ENCODE assay signal across 1 cellular context in genomic region chr1:1066403-1067283, GRCh38.
TF ChIP-seq lines count a peak whose summit lies in the region.

No MANE protein-coding gene starts in this region.

TF ChIP-seq in K562, 482 proteins besides CTCF, POLR2A, EP300 and RAD21 (continued from another document):
- TF ChIP-seq RERE (CRISPR knock-in tag; IDR thresholded peaks at IDR 0.05; ENCODE audit: borderline replicate concordance) (no peak), U2AF1 (optimal IDR thresholded peaks at IDR 0.05; ENCODE audit: low read depth, low read length) (no peak), ZHX1 (conservative IDR thresholded peaks at IDR 0.05; ENCODE audit: low read length) (no peak), GATA2 (CRISPR knock-in tag; IDR thresholded peaks at IDR 0.05) (no peak), KDM1A (IDR thresholded peaks at IDR 0.05) (no peak), HMG20B (CRISPR knock-in tag; IDR thresholded peaks at IDR 0.05) (no peak), SP1 (CRISPR knock-in tag; IDR thresholded peaks at IDR 0.05) (no peak), ATF4 (CRISPR knock-in tag; IDR thresholded peaks at IDR 0.05) (no peak), NR3C1 (CRISPR knock-in tag; IDR thresholded peaks at IDR 0.05) (0 out of 2 replicates have a peak, but pooled peaks have one; percentile 72), NR2C1 (IDR thresholded peaks at IDR 0.05) (no peak), NR2C1 (tag; IDR thresholded peaks at IDR 0.05) (no peak), EGR1 (conservative IDR thresholded peaks at IDR 0.05) (0 out of 2 replicates have a peak, but pooled peaks have one; percentile 13), MCM3 (IDR thresholded peaks at IDR 0.05) (no peak), POLR2H (tag; IDR thresholded peaks at IDR 0.05; ENCODE audit: low read depth) (no peak), FOXP1 (CRISPR knock-in tag; IDR thresholded peaks at IDR 0.05) (no peak), ZNF280A (IDR thresholded peaks at IDR 0.05; ENCODE audit: low read depth, partially characterized antibody) (no peak), XRCC5 (IDR thresholded peaks at IDR 0.05; ENCODE audit: low read depth, low read length) (no peak), ZNF134 (CRISPR knock-in tag; conservative IDR thresholded peaks at IDR 0.05) (no peak), MEIS2 (IDR thresholded peaks at IDR 0.05; ENCODE audit: partially characterized antibody) (no peak), RBM39 (optimal IDR thresholded peaks at IDR 0.05; ENCODE audit: low read depth, low read length) (no peak)
